8 cellular contexts compared by ENCODE assay signal in genomic region chr6:37820713-37821069, GRCh38. TPM values are rescaled to one million over a fixed set of nuclear protein-coding genes. Genes with fewer than 3 reads are reported as not detected.
DNase-seq lines count a peak whose midpoint lies in the region; ATAC-seq and TF ChIP-seq lines count a peak whose summit lies in the region.

No MANE protein-coding gene starts in this region.

- no peak overlapping the region for H3K27ac ChIP-seq in right cardiac atrium (ENCODE audit: low read length)
- peak overlapping the region; percentile 98 for H3K27ac ChIP-seq in smooth muscle cell (ENCODE audit: low read depth)

- H3K79me2 ChIP-seq in smooth muscle cell (ENCODE audit: low read depth), result peaks cover 59% of the 10 kb centered on the region

- TF ChIP-seq CTCF in activated B cell treated with CpG ODN at 0.5 μM for 24 hours (IDR thresholded peaks at IDR 0.05) (no peak), smooth muscle cell (IDR thresholded peaks at IDR 0.05; ENCODE audit: borderline replicate concordance, insufficient read depth, poor library complexity, severe bottlenecking) (no peak)

- DNase-seq in DMS 273 (lab: John Stamatoyannopoulos, UW; ENCODE audit: unreplicated experiment) (peak; percentile 46), DMS 273 treated with DMSO at 0.1 percent for 48 hours (lab: John Stamatoyannopoulos, UW) (no peak), activated B cell treated with CpG ODN at 0.5 μM for 24 hours (no peak), right cardiac atrium (no peak), smooth muscle cell (lab: John Stamatoyannopoulos, UW; ENCODE audit: unreplicated experiment) (no peak), cerebellar nuclear complex (lab: John Stamatoyannopoulos, UW) (no peak)

- H3K9ac ChIP-seq in smooth muscle cell (ENCODE audit: low read depth), result peak overlapping the region; percentile 98

- H3K4me2 ChIP-seq in smooth muscle cell, result peak overlapping the region; percentile 90

- H3K4me1 Mint-ChIP-seq in activated B cell treated with CpG ODN at 0.5 μM for 24 hours, result peaks cover 63% of the 10 kb centered on the region

- H3K9me3 Mint-ChIP-seq in activated B cell treated with CpG ODN at 0.5 μM for 24 hours, result no peaks in the 10 kb centered on the region

- 39% methylated on average over 3 of the region's 3 CpGs for WGBS in right cardiac atrium
- WGBS in smooth muscle cell (ENCODE audit: low lambda C conversion rate), result 44% methylated on average over 3 of the region's 3 CpGs

- H3K36me3 Mint-ChIP-seq in activated B cell treated with CpG ODN at 0.5 μM for 24 hours (ENCODE audit: low read depth), result peaks cover 15% of the 10 kb centered on the region

- H3K4me3 ChIP-seq in right cardiac atrium (ENCODE audit: low read length), result peak overlapping the region; percentile 98
- H3K4me3 ChIP-seq in smooth muscle cell, result peak overlapping the region; percentile 95

- H3K4me3 Mint-ChIP-seq in activated B cell treated with CpG ODN at 0.5 μM for 24 hours, result peak overlapping the region; percentile 94

- intact Hi-C loops in activated B cell treated with CpG ODN at 0.5 μM for 24 hours (cut with micrococcal nuclease), result no loop called here
- intact Hi-C loops in right cardiac atrium (cut with DNase I), result no loop called here

- H3K27me3 ChIP-seq in right cardiac atrium (ENCODE audit: control insufficient read depth, insufficient read depth), result no peaks in the 10 kb centered on the region
- H3K27me3 ChIP-seq in smooth muscle cell (ENCODE audit: low read depth), result no peaks in the 10 kb centered on the region

- no peak overlapping the region for H2AFZ ChIP-seq in smooth muscle cell (ENCODE audit: low read depth)

- H3K9me3 ChIP-seq in right cardiac atrium (ENCODE audit: control insufficient read depth, low read length) (no peaks in the 10 kb centered on the region), smooth muscle cell (replicated peaks; ENCODE audit: low read depth) (no peaks in the 10 kb centered on the region)

- H4K20me1 ChIP-seq in smooth muscle cell (ENCODE audit: low read depth), result peaks cover 54% of the 10 kb centered on the region

- H3K4me1 ChIP-seq in right cardiac atrium (ENCODE audit: control insufficient read depth, insufficient read depth, low read length) (peaks cover 16% of the 10 kb centered on the region), smooth muscle cell (ENCODE audit: low read depth) (peaks cover 47% of the 10 kb centered on the region)

- POLR2A ChIA-PET in activated B cell treated with CpG ODN at 0.5 μM for 24 hours (lab: Charles Lee), result interaction anchor here (0.8 to 2.8 kb wide), 4 partner anchors 10 to 123 kb away, joined by 3 to 15 read pairs (median 5); partner anchors contain the start of gene MDGA1

- H3K36me3 ChIP-seq in smooth muscle cell (ENCODE audit: low read depth), result no peaks in the 10 kb centered on the region

- peak overlapping the region; percentile 85 for H3K27ac Mint-ChIP-seq in activated B cell treated with CpG ODN at 0.5 μM for 24 hours

- no peaks in the 10 kb centered on the region for H3K27me3 Mint-ChIP-seq in activated B cell treated with CpG ODN at 0.5 μM for 24 hours

- CTCF ChIA-PET in activated B cell treated with CpG ODN at 0.5 μM for 24 hours (lab: Charles Lee), result no interaction called here

- H3F3A ChIP-seq in smooth muscle cell (ENCODE audit: low read depth), result no peaks in the 10 kb centered on the region

- ATAC-seq in activated B cell treated with CpG ODN at 0.5 μM for 24 hours (ENCODE audit: low read depth) (no peak), right cardiac atrium (no peak), HG03196 (IDR thresholded peaks at IDR 0.05; ENCODE audit: unreplicated experiment) (no peak), HG03139 (IDR thresholded peaks at IDR 0.05; ENCODE audit: unreplicated experiment) (no peak)

RNA-seq across cellular contexts. Expression of gene ZFAND3, which starts 1.2 kb away (rescaled TPM):
- total RNA-seq in activated B cell treated with CpG ODN at 0.5 μM for 24 hours, result 56.3 and 60.1 TPM in 2 replicates
- 10 to 100 TPM; 65.2 to 91.4 (median 80.7) TPM for total RNA-seq in right cardiac atrium
- polyA plus RNA-seq in right cardiac atrium, result 50.1 TPM
- 27.6 and 33.3 TPM in 2 replicates for total RNA-seq in smooth muscle cell
- 40.5 and 52.3 TPM in 2 replicates for polyA plus RNA-seq in smooth muscle cell
